In the genomic region with DNA sequence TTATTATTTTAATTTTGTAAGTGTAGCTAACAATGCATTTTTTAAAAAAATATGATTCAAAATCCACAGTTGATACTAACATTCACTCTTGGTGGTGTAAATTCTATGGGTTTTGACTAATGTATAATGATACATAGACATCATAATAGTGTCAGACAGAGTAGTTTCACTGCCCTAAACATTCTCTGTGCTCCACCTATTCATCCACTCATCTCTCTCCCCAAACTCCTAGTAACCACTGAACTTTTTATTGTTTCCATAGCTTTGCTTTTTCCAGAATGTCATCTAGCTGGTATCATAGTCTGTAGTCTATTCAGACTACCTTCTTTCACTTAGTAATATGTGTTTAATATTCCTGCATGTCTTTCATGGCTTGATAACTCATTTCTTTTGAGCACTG, we compare ENCODE assay signal across 31 cellular contexts.
"Had no signal": no experiment of that assay in that cellular context is flagged by ENCODE, and none has a peak within 500 bp of the region (broad histone marks: within the 10 kb centered on the region; RNA-seq: fewer than 3 reads in every experiment).

No MANE protein-coding gene starts in this region.

- DNase-seq: naive B cell; naive thymus-derived CD8-positive, alpha-beta T cell; nephron progenitor cell; nucleus accumbens; ovary; posterior cingulate gyrus; psoas muscle; right cardiac atrium; right lobe of liver; sigmoid colon; small intestine; stimulated activated CD4-positive, alpha-beta T cell treated with anti-CD3 and anti-CD28 coated beads, Interleukin-15, amount 100 ng/mL, for 24 hours; stimulated activated CD4-positive, alpha-beta T cell treated with anti-CD3 and anti-CD28 coated beads, Interleukin-2, amount 100 ng/mL, for 24 hours; stimulated activated CD4-positive, alpha-beta T cell treated with anti-CD3 and anti-CD28 coated beads, Interleukin-2, amount 100 ng/mL, for 48 hours; stimulated activated CD4-positive, alpha-beta T cell treated with anti-CD3 and anti-CD28 coated beads, Interleukin-4, amount 100 ng/mL, for 24 hours; stimulated activated naive CD4-positive, alpha-beta T cell; substantia nigra; testis; tibial artery; transverse colon; upper lobe of right lung; uterus had no signal

- H3K4me3 Mint-ChIP-seq: naive B cell; naive thymus-derived CD8-positive, alpha-beta T cell; natural killer cell treated with Interleukin-12 subunit alpha and Interleukin-12 subunit beta and Interleukin-15 and Interleukin-18, amount 100 ng/mL, for 72 hours; nephron progenitor cell; neural crest cell; stimulated activated memory B cell treated with anti-CD40 and anti-IgM and Interleukin-4, amounts not matched to agents 10 μg/mL and 1 μg/mL and 100 μg/mL, for 72 hours; stimulated activated naive CD8-positive, alpha-beta T cell treated with anti-CD3 and anti-CD28 coated beads, Interleukin-15, Interleukin-2, amounts not matched to agents 100 ng/mL and 50 ng/mL, for 24 hours; type B pancreatic cell had no signal

- H3K27ac Mint-ChIP-seq: naive B cell; nephron progenitor cell; progenitor cell of endocrine pancreas; stimulated activated memory B cell treated with anti-CD40 and anti-IgM and Interleukin-4, amounts not matched to agents 10 μg/mL and 1 μg/mL and 100 μg/mL, for 72 hours; stimulated activated naive CD8-positive, alpha-beta T cell treated with anti-CD3 and anti-CD28 coated beads, Interleukin-15, Interleukin-2, amounts not matched to agents 100 ng/mL and 50 ng/mL, for 24 hours; type B pancreatic cell had no signal

- H3K4me1 ChIP-seq: parathyroid adenoma, psoas muscle, right lobe of liver, sigmoid colon, suprapubic skin, testis, tibial artery, transverse colon, upper lobe of right lung, uterus had no signal

- H3K27me3 Mint-ChIP-seq: naive B cell; naive thymus-derived CD8-positive, alpha-beta T cell; natural killer cell treated with Interleukin-12 subunit alpha and Interleukin-12 subunit beta and Interleukin-15 and Interleukin-18, amount 100 ng/mL, for 72 hours; progenitor cell of endocrine pancreas; stimulated activated memory B cell treated with anti-CD40 and anti-IgM and Interleukin-4, amounts not matched to agents 10 μg/mL and 1 μg/mL and 100 μg/mL, for 72 hours; stimulated activated naive CD8-positive, alpha-beta T cell treated with anti-CD3 and anti-CD28 coated beads, Interleukin-15, Interleukin-2, amounts not matched to agents 100 ng/mL and 50 ng/mL, for 24 hours; type B pancreatic cell had no signal

- H3K9me3 Mint-ChIP-seq: naive B cell; naive thymus-derived CD8-positive, alpha-beta T cell; natural killer cell treated with Interleukin-12 subunit alpha and Interleukin-12 subunit beta and Interleukin-15 and Interleukin-18, amount 100 ng/mL, for 72 hours; nephron progenitor cell; neural crest cell; stimulated activated memory B cell treated with anti-CD40 and anti-IgM and Interleukin-4, amounts not matched to agents 10 μg/mL and 1 μg/mL and 100 μg/mL, for 72 hours; stimulated activated naive CD8-positive, alpha-beta T cell treated with anti-CD3 and anti-CD28 coated beads, Interleukin-15, Interleukin-2, amounts not matched to agents 100 ng/mL and 50 ng/mL, for 24 hours; type B pancreatic cell had no signal

- ATAC-seq: naive thymus-derived CD8-positive, alpha-beta T cell; natural killer cell treated with Interleukin-12 subunit alpha and Interleukin-12 subunit beta and Interleukin-15 and Interleukin-18, amount 100 ng/mL, for 72 hours; psoas muscle; right cardiac atrium; right lobe of liver; stimulated activated memory B cell treated with anti-CD40 and anti-IgM and Interleukin-4, amounts not matched to agents 10 μg/mL and 1 μg/mL and 100 μg/mL, for 72 hours; upper lobe of right lung had no signal

- H3K36me3 ChIP-seq: neutrophil, ovary, right lobe of liver, sigmoid colon, suprapubic skin, tibial artery, transverse colon, upper lobe of right lung, uterus had no signal

- H3K9me3 ChIP-seq: neutrophil, ovary, psoas muscle, right lobe of liver, sigmoid colon, suprapubic skin, testis, tibial artery, transverse colon, upper lobe of right lung, uterus had no signal

- H3K4me1 Mint-ChIP-seq: naive B cell, nephron progenitor cell, neural crest cell had no signal

- H3K27ac ChIP-seq: neutrophil, ovary, parathyroid adenoma, psoas muscle, right lobe of liver, sigmoid colon, suprapubic skin, testis, tibial artery, transverse colon, upper lobe of right lung, uterus had no signal

- H3K27me3 ChIP-seq: neutrophil, ovary, right lobe of liver, sigmoid colon, suprapubic skin, testis, tibial artery, transverse colon, upper lobe of right lung, uterus had no signal

- H3K4me3 ChIP-seq: ovary, psoas muscle, right lobe of liver, sigmoid colon, suprapubic skin, testis, tibial artery, transverse colon, upper lobe of right lung, uterus had no signal

- H3K36me3 Mint-ChIP-seq: naive B cell; naive thymus-derived CD8-positive, alpha-beta T cell; natural killer cell treated with Interleukin-12 subunit alpha and Interleukin-12 subunit beta and Interleukin-15 and Interleukin-18, amount 100 ng/mL, for 72 hours; stimulated activated memory B cell treated with anti-CD40 and anti-IgM and Interleukin-4, amounts not matched to agents 10 μg/mL and 1 μg/mL and 100 μg/mL, for 72 hours; type B pancreatic cell had no signal
